28 cellular contexts compared by ENCODE assay signal in genomic region chr12:119102714-119103113, GRCh38.
"Had no signal": no experiment of that assay in that cellular context is flagged by ENCODE, and none has a peak within 500 bp of the region (broad histone marks: within the 10 kb centered on the region; RNA-seq: fewer than 3 reads in every experiment).

No MANE protein-coding gene starts in this region.

- ATAC-seq: activated CD4-positive, alpha-beta T cell treated with anti-CD3 and anti-CD28 coated beads for 36 hours; activated naive CD4-positive, alpha-beta T cell treated with anti-CD3 and anti-CD28 coated beads, Interleukin-2, amount 50 U/mL, for 72 hours; activated T-cell treated with anti-CD3 and anti-CD28 coated beads, Interleukin-2, amount 50 U/mL, for 72 hours; esophagus mucosa; heart left ventricle; T-helper 17 cell had no signal

- H3K4me3 ChIP-seq: ascending aorta, breast epithelium, cardiac muscle cell, colonic mucosa, heart left ventricle had no signal

- H3K36me3 ChIP-seq: ascending aorta, breast epithelium, cardiac muscle cell, colonic mucosa, heart left ventricle had no signal

- H3K4me1 ChIP-seq: ascending aorta, breast epithelium, colonic mucosa, heart left ventricle had no signal

- H3K9me3 ChIP-seq: ascending aorta, colonic mucosa had no signal

- DNase-seq: activated CD4-positive, alpha-beta memory T cell treated with anti-CD3 and anti-CD28 coated beads, Interleukin-2, amount 10 ng/mL, durations not matched to agents 7 days and 5 days; activated CD4-positive, alpha-beta T cell treated with anti-CD3 and anti-CD28 coated beads for 36 hours; activated CD4-positive, alpha-beta T cell treated with anti-CD3 and anti-CD28 coated beads, Interleukin-2, amount 10 ng/mL, durations not matched to agents 24 days and 14 days; activated CD4-positive, CD25-positive, alpha-beta regulatory T cell; activated CD4-positive, CD25-positive, alpha-beta regulatory T cell treated with anti-CD3 and anti-CD28 coated beads, Interleukin-2, amount 50 U/mL, for 72 hours; activated CD8-positive, alpha-beta memory T cell treated with anti-CD3 and anti-CD28 coated beads, Interleukin-2, amount 50 U/mL, for 48 hours; activated gamma-delta T cell; activated naive CD4-positive, alpha-beta T cell; activated naive CD4-positive, alpha-beta T cell treated with anti-CD3 and anti-CD28 coated beads, Interleukin-2, amount 10 ng/mL, durations not matched to agents 7 days and 5 days; activated naive CD8-positive, alpha-beta T cell treated with anti-CD3 and anti-CD28 coated beads, Interleukin-2, amount 10 ng/mL, durations not matched to agents 7 days and 5 days; activated T-cell treated with anti-CD3 and anti-CD28 coated beads for 4 hours; activated T-cell treated with anti-CD3 and anti-CD28 coated beads, Interleukin-2, amount 50 U/mL, for 24 hours; activated T-cell treated with anti-CD3 and anti-CD28 coated beads, Interleukin-2, amount 50 U/mL, for 72 hours; central memory CD4-positive, alpha-beta T cell; cerebellar nuclear complex; colonic mucosa; effector CD8-positive, alpha-beta T cell; foreskin fibroblast; heart left ventricle; T-helper 1 cell; T-helper 17 cell; T1000 had no signal

- FAIRE-seq: frontal cortex had no signal

- H3K27ac ChIP-seq: ascending aorta, breast epithelium, cardiac muscle cell, colonic mucosa, heart left ventricle had no signal

- H3K27me3 ChIP-seq: ascending aorta, breast epithelium, cardiac muscle cell, colonic mucosa had no signal
